In the genomic region with DNA sequence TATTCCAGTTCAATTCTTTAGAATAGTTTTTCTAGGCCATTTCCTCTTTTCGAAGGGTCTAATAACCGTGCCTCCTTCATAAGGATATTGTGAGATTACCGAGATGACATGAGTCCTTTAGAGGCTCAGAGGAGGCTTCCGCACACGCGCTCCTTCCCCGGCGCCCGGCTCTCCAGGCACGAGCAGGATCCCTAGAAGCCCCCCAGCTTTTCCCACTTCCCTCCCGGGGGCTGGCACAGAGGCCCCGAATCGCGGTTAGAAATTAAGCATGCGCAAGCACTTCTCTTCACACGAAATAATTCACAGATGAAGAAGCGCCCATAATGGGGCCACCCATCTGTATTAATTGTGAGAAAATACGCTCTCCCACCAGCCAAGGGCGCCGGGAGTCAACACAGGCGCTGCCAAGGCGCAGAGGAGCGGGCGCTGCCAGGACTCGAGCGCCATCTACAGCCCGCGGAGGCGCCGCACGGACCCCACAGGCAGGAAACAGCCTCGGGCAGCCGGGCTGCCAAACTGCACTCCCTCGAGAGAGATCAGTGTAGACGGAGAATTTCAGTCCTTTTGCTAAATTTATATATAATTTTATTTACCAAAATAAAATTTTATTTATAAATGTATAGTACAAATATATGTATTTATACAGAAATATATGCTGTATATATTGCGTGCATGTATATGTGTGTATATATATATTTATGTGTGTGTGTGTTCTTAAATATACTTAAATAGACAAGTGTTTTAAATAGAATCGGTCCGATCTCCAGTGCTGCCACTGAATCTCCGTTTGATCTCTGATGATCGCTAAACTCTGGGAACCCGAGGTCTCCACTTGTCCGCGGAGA, we compare ENCODE assay signal across 8 cellular contexts.
DNase-seq lines count a peak whose midpoint lies in the region; TF ChIP-seq lines count a peak whose summit lies in the region.

No MANE protein-coding gene starts in this region.

- intact Hi-C loops in lower leg skin (cut with DNase I; ENCODE audit: low total_unique reads) = loop anchor here (10.0 kb wide), 1 partner anchor 247 kb away; no protein-coding TSS in a partner anchor

- H3K4me3 ChIP-seq in lower leg skin (ENCODE audit: low read depth, poor library complexity, severe bottlenecking) = no peak overlapping the region

- DNase-seq in AG09319 (ENCODE audit: extremely low read depth, low read depth) = no peak
- peak; percentile 72 for DNase-seq in GM19240 (ENCODE audit: insufficient read length, low spot score)
- peak; percentile 62 for DNase-seq in NCI-H2029 (lab: John Stamatoyannopoulos, UW)
- peak; percentile 51 for DNase-seq in activated CD4-positive, alpha-beta T cell treated with anti-CD3 and anti-CD28 coated beads, Interleukin-2, amount 50 U/mL, for 1 hour
- DNase-seq in dermis blood vessel endothelial cell = peak; percentile 76
- peak; percentile 35 to 92 for DNase-seq in lower leg skin (ENCODE audit: low spot score in 2 of 2)
- peak; percentile 18 for DNase-seq in stimulated activated CD8-positive, alpha-beta memory T cell treated with anti-CD3 and anti-CD28 coated beads, Interleukin-12 subunit alpha, Interleukin-12 subunit beta, amount 100 ng/mL, for 4 hours (ENCODE audit: low read depth)
- no peak for DNase-seq in cortex of kidney (lab: John Stamatoyannopoulos, UW)

- TF ChIP-seq CTCF in AG09319 (IDR thresholded peaks at IDR 0.05; ENCODE audit: low read depth, low read length) = peak; percentile 73
- no peak for TF ChIP-seq CTCF in lower leg skin (IDR thresholded peaks at IDR 0.05)

- TF ChIP-seq POLR2A in lower leg skin (IDR thresholded peaks at IDR 0.05) = no peak

- WGBS in lower leg skin, 2 donors = 28 to 34% methylated on average over 43 of the region's 43 CpGs

Comparison
In these comparisons a context has a peak if more than half of its experiments do, and no peak if none do; other contexts are left out.
1. DNase-seq: peak in GM19240 (single experiment), NCI-H2029 (single experiment), activated CD4-positive, alpha-beta T cell treated with anti-CD3 and anti-CD28 coated beads, Interleukin-2, amount 50 U/mL, for 1 hour (single experiment), dermis blood vessel endothelial cell (single experiment), lower leg skin (2 of 2) and stimulated activated CD8-positive, alpha-beta memory T cell treated with anti-CD3 and anti-CD28 coated beads, Interleukin-12 subunit alpha, Interleukin-12 subunit beta, amount 100 ng/mL, for 4 hours (single experiment); none in AG09319 (single experiment) and cortex of kidney (single experiment).